1 cellular context compared by ENCODE assay signal in genomic region chr1:3337798-3338724, GRCh38.
TF ChIP-seq lines count a peak whose summit lies in the region.

No MANE protein-coding gene starts in this region.

TF ChIP-seq in HepG2, 621 proteins besides CTCF, POLR2A, EP300 and RAD21 (continued from another document and continues in another):
- TF ChIP-seq ARID4A (CRISPR knock-in tag; IDR thresholded peaks at IDR 0.05; ENCODE audit: borderline replicate concordance) (peak; percentile 38; the same call in 1 of the 2 replicates), THYN1 (CRISPR knock-in tag; IDR thresholded peaks at IDR 0.05; ENCODE audit: borderline replicate concordance, low read depth) (no peak), PREB (CRISPR knock-in tag; IDR thresholded peaks at IDR 0.05) (no peak), ZBTB1 (CRISPR knock-in tag; IDR thresholded peaks at IDR 0.05; ENCODE audit: borderline replicate concordance) (no peak), BCL6 (CRISPR knock-in tag; IDR thresholded peaks at IDR 0.05) (no peak), MNT (IDR thresholded peaks at IDR 0.05) (peak; percentile 82), IKZF4 (CRISPR knock-in tag; IDR thresholded peaks at IDR 0.05; ENCODE audit: borderline replicate concordance, low read depth, not compliant biosample characterization) (no peak), ARID5B (CRISPR knock-in tag; IDR thresholded peaks at IDR 0.05) (0 out of 2 replicates have a peak, but pooled peaks have one; percentile 13), ESRRA (CRISPR knock-in tag; IDR thresholded peaks at IDR 0.05; ENCODE audit: low read depth) (no peak), GPN1 (CRISPR knock-in tag; IDR thresholded peaks at IDR 0.05; ENCODE audit: borderline replicate concordance) (no peak), ARNT2 (CRISPR knock-in tag; IDR thresholded peaks at IDR 0.05; ENCODE audit: low read depth) (no peak), U2AF2 (IDR thresholded peaks at IDR 0.05; ENCODE audit: low read depth, low read length) (no peak), ZNF598 (CRISPR knock-in tag; IDR thresholded peaks at IDR 0.05; ENCODE audit: borderline replicate concordance) (no peak), ZNF607 (CRISPR knock-in tag; IDR thresholded peaks at IDR 0.05; ENCODE audit: borderline replicate concordance) (no peak), ZKSCAN8 (CRISPR knock-in tag; IDR thresholded peaks at IDR 0.05; ENCODE audit: borderline replicate concordance) (no peak), AKAP8 (CRISPR knock-in tag; IDR thresholded peaks at IDR 0.05) (no peak), ISL2 (CRISPR knock-in tag; IDR thresholded peaks at IDR 0.05) (no peak), ZNF17 (CRISPR knock-in tag; IDR thresholded peaks at IDR 0.05) (no peak), HNF1A (IDR thresholded peaks at IDR 0.05; ENCODE audit: low read depth) (no peak), HNF1A (CRISPR knock-in tag; IDR thresholded peaks at IDR 0.05; ENCODE audit: borderline replicate concordance) (no peak; the same call in 1 of the 2 replicates), ZSCAN5A (CRISPR knock-in tag; IDR thresholded peaks at IDR 0.05; ENCODE audit: borderline replicate concordance) (peak; percentile 55; the same call in 1 of the 2 replicates), ZNF619 (CRISPR knock-in tag; IDR thresholded peaks at IDR 0.05) (no peak), HNF4A (CRISPR knock-in tag; IDR thresholded peaks at IDR 0.05) (no peak; the same call in 1 of the 2 replicates), THAP7 (CRISPR knock-in tag; IDR thresholded peaks at IDR 0.05) (no peak), ZNF747 (CRISPR knock-in tag; IDR thresholded peaks at IDR 0.05; ENCODE audit: borderline replicate concordance) (no peak), ZSCAN29 (CRISPR knock-in tag; conservative IDR thresholded peaks at IDR 0.05) (peak; percentile 70; the same call in 1 of the 2 replicates), HOXA7 (CRISPR knock-in tag; IDR thresholded peaks at IDR 0.05) (no peak), MEIS1 (CRISPR knock-in tag; IDR thresholded peaks at IDR 0.05; ENCODE audit: borderline replicate concordance) (peak; percentile 66; the same call in 1 of the 2 replicates), NR2F6 (IDR thresholded peaks at IDR 0.05) (no peak), NR2F6 (CRISPR knock-in tag; IDR thresholded peaks at IDR 0.05) (no peak), NFAT5 (CRISPR knock-in tag; IDR thresholded peaks at IDR 0.05) (no peak), ZNF580 (CRISPR knock-in tag; IDR thresholded peaks at IDR 0.05; ENCODE audit: borderline replicate concordance, low read depth) (no peak), RFXAP (CRISPR knock-in tag; IDR thresholded peaks at IDR 0.05; ENCODE audit: borderline replicate concordance) (no peak), ZMYM4 (CRISPR knock-in tag; IDR thresholded peaks at IDR 0.05) (no peak; the same call in none of the 2 replicates), SMARCC2 (IDR thresholded peaks at IDR 0.05) (no peak)
